In the genomic region with DNA sequence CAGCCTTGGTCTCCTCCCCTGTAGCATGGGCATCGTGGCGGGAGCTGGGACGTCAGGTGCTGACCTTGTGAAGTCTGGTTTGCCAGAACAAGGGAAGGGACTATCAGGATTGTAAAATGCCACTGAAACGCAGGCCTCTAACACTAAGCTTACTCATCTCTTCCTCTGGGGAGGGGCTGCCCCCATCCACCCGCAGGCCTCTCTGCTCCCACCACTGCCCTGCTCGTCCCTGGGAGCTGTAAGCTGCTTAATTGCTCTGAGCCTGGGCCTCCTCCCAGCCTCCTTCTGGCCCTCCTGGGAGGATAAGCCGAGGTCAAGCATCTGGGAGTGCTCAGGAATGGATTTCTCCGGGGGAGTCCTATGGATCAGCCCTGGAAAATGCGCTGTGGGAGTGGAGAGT, we compare ENCODE assay signal across 20 cellular contexts. TPM values are rescaled to one million over a fixed set of nuclear protein-coding genes. Genes with fewer than 3 reads are reported as not detected.
DNase-seq lines count a peak whose midpoint lies in the region; ATAC-seq, FAIRE-seq and TF ChIP-seq lines count a peak whose summit lies in the region.
"Had no signal": no experiment of that assay in that cellular context is flagged by ENCODE, and none has a peak within 500 bp of the region (broad histone marks: within the 10 kb centered on the region; RNA-seq: fewer than 3 reads in every experiment).

No MANE protein-coding gene starts in this region.

- no peaks in the 10 kb centered on the region for H3K9me3 Mint-ChIP-seq in activated CD4-positive, alpha-beta memory T cell treated with anti-CD3 and anti-CD28 coated beads for 36 hours
- no peaks in the 10 kb centered on the region for H3K9me3 Mint-ChIP-seq in activated CD4-positive, alpha-beta memory T cell treated with anti-CD3 and anti-CD28 coated beads, Interleukin-2, amount 10 ng/mL, durations not matched to agents 7 days and 5 days
- H3K9me3 Mint-ChIP-seq: activated naive CD4-positive, alpha-beta T cell treated with anti-CD3 and anti-CD28 coated beads, Interleukin-2, amount 50 U/mL, for 24 hours; naive thymus-derived CD4-positive, alpha-beta T cell had no signal

- ATAC-seq in gastroesophageal sphincter: no peak
- ATAC-seq in SK-N-SH treated with all-trans-retinoic acid at 6 μM for 48 hours: no peak
- ATAC-seq: naive thymus-derived CD4-positive, alpha-beta T cell had no signal

- no peak overlapping the region for H3K27ac Mint-ChIP-seq in activated CD4-positive, alpha-beta memory T cell treated with anti-CD3 and anti-CD28 coated beads for 36 hours
- H3K27ac Mint-ChIP-seq in activated CD4-positive, alpha-beta memory T cell treated with anti-CD3 and anti-CD28 coated beads, Interleukin-2, amount 10 ng/mL, durations not matched to agents 7 days and 5 days: no peak overlapping the region
- H3K27ac Mint-ChIP-seq: activated naive CD4-positive, alpha-beta T cell treated with anti-CD3 and anti-CD28 coated beads, Interleukin-2, amount 50 U/mL, for 24 hours; naive thymus-derived CD4-positive, alpha-beta T cell had no signal

- in situ Hi-C loops in SK-MEL-5 (cut with HindIII; ENCODE audit: low pct_unique_long_range_greater_than_20kb, low sequenced_read_pairs): no loop called here

- H3K4me1 Mint-ChIP-seq in activated CD4-positive, alpha-beta memory T cell treated with anti-CD3 and anti-CD28 coated beads for 36 hours (ENCODE audit: low read depth): no peaks in the 10 kb centered on the region
- no peaks in the 10 kb centered on the region for H3K4me1 Mint-ChIP-seq in activated CD4-positive, alpha-beta memory T cell treated with anti-CD3 and anti-CD28 coated beads, Interleukin-2, amount 10 ng/mL, durations not matched to agents 7 days and 5 days
- H3K4me1 Mint-ChIP-seq: activated naive CD4-positive, alpha-beta T cell treated with anti-CD3 and anti-CD28 coated beads, Interleukin-2, amount 50 U/mL, for 24 hours had no signal

- TF ChIP-seq CTCF in gastroesophageal sphincter (IDR thresholded peaks at IDR 0.05): no peak

- TF ChIP-seq EP300 in gastroesophageal sphincter (IDR thresholded peaks at IDR 0.05): no peak

- H3K4me3 ChIP-seq in gastroesophageal sphincter: no peak overlapping the region
- H3K4me3 ChIP-seq: left ventricle myocardium inferior had no signal

- FAIRE-seq in urothelium cell line (lab: Jason Lieb, UNC): peak; percentile 53
- FAIRE-seq: A204.1, TTC549 had no signal

- CTCF ChIA-PET in activated CD4-positive, alpha-beta memory T cell treated with anti-CD3 and anti-CD28 coated beads for 36 hours (lab: Charles Lee): interaction anchor here (1.3 kb wide), 1 partner anchor 323 kb away, joined by 4 read pairs; no protein-coding TSS in a partner anchor
- CTCF ChIA-PET in activated CD4-positive, alpha-beta memory T cell treated with anti-CD3 and anti-CD28 coated beads, Interleukin-2, amount 10 ng/mL, durations not matched to agents 7 days and 5 days (lab: Charles Lee): no interaction called here

- H3K36me3 ChIP-seq in gastroesophageal sphincter: no peaks in the 10 kb centered on the region
- H3K36me3 ChIP-seq: left ventricle myocardium inferior had no signal

- no peaks in the 10 kb centered on the region for H3K27me3 ChIP-seq in gastroesophageal sphincter

- peaks cover 10% of the 10 kb centered on the region for H3K27me3 Mint-ChIP-seq in activated CD4-positive, alpha-beta memory T cell treated with anti-CD3 and anti-CD28 coated beads for 36 hours
- H3K27me3 Mint-ChIP-seq in activated CD4-positive, alpha-beta memory T cell treated with anti-CD3 and anti-CD28 coated beads, Interleukin-2, amount 10 ng/mL, durations not matched to agents 7 days and 5 days: peaks cover 5% of the 10 kb centered on the region
- H3K27me3 Mint-ChIP-seq: activated naive CD4-positive, alpha-beta T cell treated with anti-CD3 and anti-CD28 coated beads, Interleukin-2, amount 50 U/mL, for 24 hours had no signal

- no peaks in the 10 kb centered on the region for H3K36me3 Mint-ChIP-seq in activated CD4-positive, alpha-beta memory T cell treated with anti-CD3 and anti-CD28 coated beads for 36 hours
- H3K36me3 Mint-ChIP-seq in activated CD4-positive, alpha-beta memory T cell treated with anti-CD3 and anti-CD28 coated beads, Interleukin-2, amount 10 ng/mL, durations not matched to agents 7 days and 5 days (ENCODE audit: low read depth): no peaks in the 10 kb centered on the region
- H3K36me3 Mint-ChIP-seq: activated naive CD4-positive, alpha-beta T cell treated with anti-CD3 and anti-CD28 coated beads, Interleukin-2, amount 50 U/mL, for 24 hours; naive thymus-derived CD4-positive, alpha-beta T cell had no signal

- no peak overlapping the region for H3K4me3 Mint-ChIP-seq in activated CD4-positive, alpha-beta memory T cell treated with anti-CD3 and anti-CD28 coated beads for 36 hours
- H3K4me3 Mint-ChIP-seq in activated CD4-positive, alpha-beta memory T cell treated with anti-CD3 and anti-CD28 coated beads, Interleukin-2, amount 10 ng/mL, durations not matched to agents 7 days and 5 days: no peak overlapping the region
- H3K4me3 Mint-ChIP-seq: activated naive CD4-positive, alpha-beta T cell treated with anti-CD3 and anti-CD28 coated beads, Interleukin-2, amount 50 U/mL, for 24 hours; naive thymus-derived CD4-positive, alpha-beta T cell had no signal

- 60% methylated on average over 3 of the region's 9 CpGs; no CpG with 5 or more reads in 1 of the 2 donors for WGBS in gastroesophageal sphincter (ENCODE audit: low coverage in 1 of 2), 2 donors

- TF ChIP-seq POLR2A in gastroesophageal sphincter (IDR thresholded peaks at IDR 0.05): no peak

- POLR2A ChIA-PET in activated CD4-positive, alpha-beta memory T cell treated with anti-CD3 and anti-CD28 coated beads for 36 hours (lab: Charles Lee): no interaction called here
- POLR2A ChIA-PET in activated CD4-positive, alpha-beta memory T cell treated with anti-CD3 and anti-CD28 coated beads, Interleukin-2, amount 10 ng/mL, durations not matched to agents 7 days and 5 days (lab: Charles Lee): no interaction called here

- H3K9me3 ChIP-seq in gastroesophageal sphincter: no peaks in the 10 kb centered on the region
- H3K9me3 ChIP-seq: left ventricle myocardium inferior had no signal

- intact Hi-C loops in activated CD4-positive, alpha-beta memory T cell treated with anti-CD3 and anti-CD28 coated beads for 36 hours (cut with micrococcal nuclease): no loop called here

- peak overlapping the region in 3 of 4 donors; percentile 80 to 83 (median 81) for H3K27ac ChIP-seq in gastroesophageal sphincter
- H3K27ac ChIP-seq: left ventricle myocardium inferior had no signal

- DNase-seq in activated CD4-positive, alpha-beta memory T cell treated with anti-CD3 and anti-CD28 coated beads for 36 hours: peak; percentile 12
- DNase-seq in activated CD4-positive, alpha-beta memory T cell treated with anti-CD3 and anti-CD28 coated beads, Interleukin-2, amount 10 ng/mL, durations not matched to agents 7 days and 5 days: no peak
- DNase-seq in SK-MEL-5 (ENCODE audit: low read depth, low spot score) (peak; percentile 51), urothelium cell line (ENCODE audit: low spot score) (peak; percentile 48), glomerular visceral epithelial cell (ENCODE audit: extremely low spot score) (no peak), HT-29 (ENCODE audit: low spot score) (no peak)
- DNase-seq: COR-L47; left ventricle myocardium inferior; naive thymus-derived CD4-positive, alpha-beta T cell; NCI-H1694 treated with DMSO at 0.1 percent for 48 hours; NCI-H774; retina; Right ventricle myocardium superior; stimulated activated CD4-positive, alpha-beta T cell treated with anti-CD3 and anti-CD28 coated beads, Interleukin-4, amount 100 ng/mL, for 4 hours; stimulated activated naive CD4-positive, alpha-beta T cell had no signal

- H3K4me1 ChIP-seq in gastroesophageal sphincter: peaks cover 0 to 46% (median 21%) of the 10 kb centered on the region in 3 donors

TF ChIP-seq in SK-N-SH treated with all-trans-retinoic acid at 6 μM for 48 hours, 23 proteins besides CTCF, POLR2A, EP300 and RAD21 (continues in another document):
- TF ChIP-seq SNAI2 (CRISPR knock-in tag; IDR thresholded peaks at IDR 0.05) (no peak), TCF4 (CRISPR knock-in tag; IDR thresholded peaks at IDR 0.05; ENCODE audit: borderline replicate concordance) (no peak)
- TF ChIP-seq, protein P1, sequence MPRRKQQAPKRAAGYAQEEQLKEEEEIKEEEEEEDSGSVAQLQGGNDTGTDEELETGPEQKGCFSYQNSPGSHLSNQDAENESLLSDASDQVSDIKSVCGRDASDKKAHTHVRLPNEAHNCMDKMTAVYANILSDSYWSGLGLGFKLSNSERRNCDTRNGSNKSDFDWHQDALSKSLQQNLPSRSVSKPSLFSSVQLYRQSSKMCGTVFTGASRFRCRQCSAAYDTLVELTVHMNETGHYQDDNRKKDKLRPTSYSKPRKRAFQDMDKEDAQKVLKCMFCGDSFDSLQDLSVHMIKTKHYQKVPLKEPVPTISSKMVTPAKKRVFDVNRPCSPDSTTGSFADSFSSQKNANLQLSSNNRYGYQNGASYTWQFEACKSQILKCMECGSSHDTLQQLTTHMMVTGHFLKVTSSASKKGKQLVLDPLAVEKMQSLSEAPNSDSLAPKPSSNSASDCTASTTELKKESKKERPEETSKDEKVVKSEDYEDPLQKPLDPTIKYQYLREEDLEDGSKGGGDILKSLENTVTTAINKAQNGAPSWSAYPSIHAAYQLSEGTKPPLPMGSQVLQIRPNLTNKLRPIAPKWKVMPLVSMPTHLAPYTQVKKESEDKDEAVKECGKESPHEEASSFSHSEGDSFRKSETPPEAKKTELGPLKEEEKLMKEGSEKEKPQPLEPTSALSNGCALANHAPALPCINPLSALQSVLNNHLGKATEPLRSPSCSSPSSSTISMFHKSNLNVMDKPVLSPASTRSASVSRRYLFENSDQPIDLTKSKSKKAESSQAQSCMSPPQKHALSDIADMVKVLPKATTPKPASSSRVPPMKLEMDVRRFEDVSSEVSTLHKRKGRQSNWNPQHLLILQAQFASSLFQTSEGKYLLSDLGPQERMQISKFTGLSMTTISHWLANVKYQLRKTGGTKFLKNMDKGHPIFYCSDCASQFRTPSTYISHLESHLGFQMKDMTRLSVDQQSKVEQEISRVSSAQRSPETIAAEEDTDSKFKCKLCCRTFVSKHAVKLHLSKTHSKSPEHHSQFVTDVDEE (CRISPR knock-in tag; IDR thresholded peaks at IDR 0.05): no peak

RNA-seq across cellular contexts. Expression of a gene that starts 8.4 kb away (rescaled TPM):
- not detected for total RNA-seq in activated CD4-positive, alpha-beta memory T cell treated with anti-CD3 and anti-CD28 coated beads for 36 hours
- total RNA-seq in activated CD4-positive, alpha-beta memory T cell treated with anti-CD3 and anti-CD28 coated beads, Interleukin-2, amount 10 ng/mL, durations not matched to agents 7 days and 5 days: not detected
- total RNA-seq in SK-MEL-5 (2014; rRNA removed; shearing (Covaris generic)): 0.58 and 0.67 TPM in 2 replicates
- 0.77 and 1.8 TPM in 2 replicates for polyA plus RNA-seq in SK-MEL-5 (2015; cell fraction: cytosol; rRNA removed)
- polyA plus RNA-seq in SK-MEL-5 (2015; cell fraction: nucleus; rRNA removed): 1.6 and 1.7 TPM in 2 replicates
- total RNA-seq in gastroesophageal sphincter: 10 to 100 TPM in 1 of 4 donors, 1 to 10 TPM in 3; 4.5 to 23.1 (median 6.2) TPM
- total RNA-seq in HT-29 (2014; rRNA removed; shearing (Covaris generic)): not detected in 2 replicates
- total RNA-seq: naive thymus-derived CD4-positive, alpha-beta T cell had no signal
- polyA plus RNA-seq: naive thymus-derived CD4-positive, alpha-beta T cell had no signal

Comparison
In these comparisons a context has a peak if more than half of its experiments do, and no peak if none do; other contexts are left out.
1. DNase-seq: peak in activated CD4-positive, alpha-beta memory T cell treated with anti-CD3 and anti-CD28 coated beads for 36 hours (single experiment), SK-MEL-5 (single experiment) and urothelium cell line (single experiment); none in activated CD4-positive, alpha-beta memory T cell treated with anti-CD3 and anti-CD28 coated beads, Interleukin-2, amount 10 ng/mL, durations not matched to agents 7 days and 5 days (single experiment), glomerular visceral epithelial cell (single experiment) and HT-29 (single experiment).